Comparison of ENCODE assay signal across 27 cellular contexts in the genomic region with DNA sequence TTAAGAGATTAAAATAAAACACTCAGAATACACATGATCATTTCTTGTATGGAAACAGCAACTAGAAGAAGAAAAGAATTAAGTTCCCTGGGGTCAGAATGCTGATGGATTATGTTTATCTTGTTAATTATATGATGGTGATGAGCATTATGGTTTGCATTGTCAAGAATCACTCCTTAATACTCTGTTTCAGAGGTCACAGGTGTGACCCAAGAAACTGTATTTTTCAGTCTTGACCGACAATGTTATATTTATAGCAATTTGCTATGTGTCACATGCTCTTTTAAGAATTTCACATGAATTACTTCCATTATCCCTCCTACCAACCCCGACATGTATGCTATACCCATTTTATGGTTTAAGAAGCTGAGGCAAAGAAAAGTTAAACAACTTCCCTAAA. TPM values are rescaled to one million over a fixed set of nuclear protein-coding genes. Genes with fewer than 3 reads are reported as not detected.
"Had no signal": no experiment of that assay in that cellular context is flagged by ENCODE, and none has a peak within 500 bp of the region (broad histone marks: within the 10 kb centered on the region; RNA-seq: fewer than 3 reads in every experiment).

No MANE protein-coding gene starts in this region.

- H3K27ac ChIP-seq: stomach, suprapubic skin, testis, thoracic aorta, thyroid gland, tibial artery, tibial nerve, transverse colon, upper lobe of left lung, upper lobe of right lung, uterus, vagina had no signal

- H3K4me3 ChIP-seq: stomach, suprapubic skin, testis, thoracic aorta, thyroid gland, tibial artery, tibial nerve, transverse colon, upper lobe of left lung, upper lobe of right lung, uterus, vagina had no signal

- ATAC-seq: stimulated activated effector memory CD8-positive, alpha-beta T cell treated with anti-CD3 and anti-CD28 coated beads, Interleukin-12 subunit alpha, Interleukin-12 subunit beta, amount 100 ng/mL, for 72 hours; stimulated activated memory B cell treated with anti-CD40 and anti-IgM and Interleukin-4, amounts not matched to agents 10 μg/mL and 1 μg/mL and 100 μg/mL, for 72 hours; stimulated activated naive B cell treated with anti-CD40 and anti-IgM and Interleukin-4, amounts not matched to agents 10 μg/mL and 1 μg/mL and 100 μg/mL, for 72 hours; stimulated activated naive CD8-positive, alpha-beta T cell treated with anti-CD3 and anti-CD28 coated beads, Interleukin-15, amount 100 ng/mL, for 72 hours; stimulated activated naive CD8-positive, alpha-beta T cell treated with anti-CD3 and anti-CD28 coated beads, Interleukin-15, Interleukin-2, amounts not matched to agents 100 U/mL and 50 U/mL, for 24 hours; upper lobe of right lung had no signal

- H3K27me3 ChIP-seq: testis, vagina had no signal

- H3K36me3 ChIP-seq: stomach, suprapubic skin, thoracic aorta, thyroid gland, tibial artery, tibial nerve, transverse colon, upper lobe of left lung, upper lobe of right lung, uterus, vagina had no signal

- DNase-seq: stimulated activated CD4-positive, alpha-beta T cell treated with anti-CD3 and anti-CD28 coated beads, Interleukin-2, amount 100 ng/mL, for 48 hours; stimulated activated CD4-positive, alpha-beta T cell treated with anti-CD3 and anti-CD28 coated beads, Interleukin-4, amount 100 ng/mL, for 1 hour; stimulated activated CD4-positive, alpha-beta T cell treated with anti-CD3 and anti-CD28 coated beads, Interleukin-4, amount 100 ng/mL, for 24 hours; stimulated activated CD4-positive, alpha-beta T cell treated with anti-CD3 and anti-CD28 coated beads, Interleukin-4, amount 100 ng/mL, for 4 hours; stimulated activated CD8-positive, alpha-beta memory T cell treated with anti-CD3 and anti-CD28 coated beads, Interleukin-4, amount 100 ng/mL, for 48 hours; stimulated activated naive B cell treated with anti-CD40 and anti-IgM and Interleukin-4, amounts not matched to agents 10 μg/mL and 1 μg/mL and 100 μg/mL, for 72 hours; stimulated activated naive CD4-positive, alpha-beta T cell; stimulated activated naive CD4-positive, alpha-beta T cell treated with Interleukin-2 at 50 U/mL for 16 hours; stimulated activated naive CD8-positive, alpha-beta T cell treated with anti-CD3 and anti-CD28 coated beads, Interleukin-15, amount 100 ng/mL, for 72 hours; stimulated activated naive CD8-positive, alpha-beta T cell treated with anti-CD3 and anti-CD28 coated beads, Interleukin-15, Interleukin-2, amounts not matched to agents 100 U/mL and 50 U/mL, for 24 hours; stomach; substantia nigra; testis; thyroid gland; tibial artery; transverse colon; trophoblast cell; upper lobe of left lung; upper lobe of right lung; uterus had no signal

- H3K9me3 ChIP-seq: stomach, suprapubic skin, testis, thoracic aorta, thyroid gland, tibial artery, tibial nerve, transverse colon, upper lobe of left lung, upper lobe of right lung, uterus, vagina had no signal

RNA-seq across cellular contexts. Expression of gene CHRM2, which starts 2.7 kb away (rescaled TPM):
- total RNA-seq: subcutaneous adipose tissue, thoracic aorta, thyroid gland, tibial nerve had no signal
